In genomic region chr9:35827486-35827885, GRCh38 we compare ENCODE assay signal across 1 cellular context.
TF ChIP-seq lines count a peak whose summit lies in the region.

No MANE protein-coding gene starts in this region.

TF ChIP-seq in H1, 55 proteins besides CTCF, POLR2A, EP300 and RAD21:
- no peak for TF ChIP-seq ATF2 (IDR thresholded peaks at IDR 0.05; ENCODE audit: low read length)
- no peak for TF ChIP-seq HDAC6 (IDR thresholded peaks at IDR 0.05; ENCODE audit: low read depth, low read length)
- no peak for TF ChIP-seq SIN3A (conservative IDR thresholded peaks at IDR 0.05 in 1 of 2, IDR thresholded peaks at IDR 0.05 in 1 of 2; ENCODE audit: low read depth in 1 of 2, low read length in 2 of 2)
- no peak for TF ChIP-seq RNF2 (IDR thresholded peaks at IDR 0.05; ENCODE audit: borderline replicate concordance, low read depth, low read length, missing control alignments, poor library complexity, severe bottlenecking)
- no peak for TF ChIP-seq SP1 (IDR thresholded peaks at IDR 0.05; ENCODE audit: low read depth, low read length)
- TF ChIP-seq JUND (IDR thresholded peaks at IDR 0.05; ENCODE audit: low read length) = no peak
- no peak for TF ChIP-seq TCF12 (IDR thresholded peaks at IDR 0.05; ENCODE audit: low read depth, low read length)
- no peak for TF ChIP-seq JUN (IDR thresholded peaks at IDR 0.05; ENCODE audit: low read depth, low read length)
- TF ChIP-seq SIX5 (IDR thresholded peaks at IDR 0.05; ENCODE audit: low read depth, low read length) = no peak
- no peak for TF ChIP-seq RFX5 (IDR thresholded peaks at IDR 0.05; ENCODE audit: borderline replicate concordance, low read depth, low read length)
- TF ChIP-seq MAFK (IDR thresholded peaks at IDR 0.05; ENCODE audit: low read depth, low read length) = no peak
- no peak for TF ChIP-seq RXRA (IDR thresholded peaks at IDR 0.05; ENCODE audit: insufficient read depth, low read depth, low read length)
- no peak for TF ChIP-seq ZNF274 (IDR thresholded peaks at IDR 0.05; ENCODE audit: borderline replicate concordance, extremely low read depth, low read length)
- no peak for TF ChIP-seq CHD7 (IDR thresholded peaks at IDR 0.05; ENCODE audit: insufficient replicate concordance, low read length)
- TF ChIP-seq FOSL1 (IDR thresholded peaks at IDR 0.05; ENCODE audit: insufficient read depth, low read depth, low read length) = no peak
- TF ChIP-seq PHF8 (conservative IDR thresholded peaks at IDR 0.05; ENCODE audit: low read depth, low read length) = no peak
- TF ChIP-seq MAX (IDR thresholded peaks at IDR 0.05) = no peak
- TF ChIP-seq SIRT6 (IDR thresholded peaks at IDR 0.05; ENCODE audit: low read length) = no peak
- no peak for TF ChIP-seq CTBP2 (IDR thresholded peaks at IDR 0.05; ENCODE audit: borderline replicate concordance, insufficient read depth, insufficient read length, low read length)
